Comparison of ENCODE assay signal across 20 cellular contexts in genomic region chr10:118523775-118524174, GRCh38.
A peak's percentile ranks its signal among the peaks of the same experiment; 100 is the strongest.
DNase-seq lines count a peak whose midpoint lies in the region; ATAC-seq, FAIRE-seq and TF ChIP-seq lines count a peak whose summit lies in the region.
"Had no signal": no experiment of that assay in that cellular context is flagged by ENCODE, and none has a peak within 500 bp of the region (broad histone marks: within the 10 kb centered on the region; RNA-seq: fewer than 3 reads in every experiment).

No MANE protein-coding gene starts in this region.

- FAIRE-seq in bronchial epithelial cell (lab: Jason Lieb, UNC): no peak
- FAIRE-seq in keratinocyte (lab: Jason Lieb, UNC): peak; percentile 94
- FAIRE-seq: D721Med, HTR-8/SVneo, RCC 7860 had no signal

- H2AFZ ChIP-seq in keratinocyte (ENCODE audit: control insufficient read depth, low read length): no peak overlapping the region

- H3K27ac ChIP-seq in keratinocyte (ENCODE audit: control insufficient read depth, insufficient read depth, low read length): peak overlapping the region; percentile 79
- H3K27ac ChIP-seq: SJCRH30 had no signal

- H3K4me3 ChIP-seq in MG63 (no peak overlapping the region), bronchial epithelial cell (ENCODE audit: low read depth, low read length) (no peak overlapping the region), keratinocyte (ENCODE audit: control insufficient read depth in 2 of 3, extremely low read depth in 1 of 3, insufficient read depth in 2 of 3, low read depth in 1 of 3, low read length in 3 of 3) (peak overlapping the region in 1 of 3 experiments; percentile 47)
- H3K4me3 ChIP-seq: SJCRH30 had no signal

- H3K4me1 ChIP-seq in keratinocyte (ENCODE audit: control insufficient read depth, extremely low read depth, insufficient read depth, low read length): peaks cover 32% of the 10 kb centered on the region
- H3K4me1 ChIP-seq: BE2C had no signal

- dilution Hi-C loops in keratinocyte (cut with MboI; ENCODE audit: extremely low pct_ligation_motif_present, low sequenced_read_pairs): no loop called here

- H3K9me1 ChIP-seq in keratinocyte (ENCODE audit: control insufficient read depth, extremely low read depth, insufficient read depth, low read length): no peaks in the 10 kb centered on the region

- peak; percentile 83 for DNase-seq in ELR (ENCODE audit: low read depth)
- DNase-seq in MG63: peak; percentile 38
- peak; percentile 94 for DNase-seq in bronchial epithelial cell (ENCODE audit: low read depth)
- DNase-seq in keratinocyte (ENCODE audit: low read depth, low spot score): peak; percentile 79
- DNase-seq in retina: no peak
- no peak for DNase-seq in NCI-H1436 (lab: John Stamatoyannopoulos, UW)
- DNase-seq: BE2C; CD4-positive, alpha-beta memory T cell; DMS79 treated with DMSO at 0.1 percent for 48 hours; H7; NCI-H1092; NCI-H187; NCI-H2171 treated with DMSO at 0.1 percent for 48 hours; NCI-H510A; NCI-H82; SJCRH30 had no signal

- H3K4me2 ChIP-seq in keratinocyte (ENCODE audit: control insufficient read depth, extremely low read depth, insufficient read depth, low read depth, low read length): peak overlapping the region; percentile 44

- no peaks in the 10 kb centered on the region for H3K79me2 ChIP-seq in keratinocyte (ENCODE audit: control insufficient read depth, insufficient read depth, low read length)

- peak overlapping the region; percentile 60 for H3K9ac ChIP-seq in keratinocyte (ENCODE audit: control insufficient read depth, extremely low read depth, insufficient read depth, low read length)

- no peaks in the 10 kb centered on the region for H3K27me3 ChIP-seq in MG63
- no peaks in the 10 kb centered on the region for H3K27me3 ChIP-seq in bronchial epithelial cell (ENCODE audit: control insufficient read depth, insufficient read depth, low read length)
- H3K27me3 ChIP-seq in keratinocyte (ENCODE audit: control insufficient read depth, extremely low read depth, insufficient read depth, low read length): no peaks in the 10 kb centered on the region
- H3K27me3 ChIP-seq: BE2C, SJCRH30 had no signal

- H3K9me3 ChIP-seq in MG63: no peaks in the 10 kb centered on the region
- no peaks in the 10 kb centered on the region for H3K9me3 ChIP-seq in keratinocyte (ENCODE audit: control insufficient read depth, low read depth, low read length)
- H3K9me3 ChIP-seq: BE2C, SJCRH30 had no signal

- H4K20me1 ChIP-seq in keratinocyte (ENCODE audit: control insufficient read depth, extremely low read depth, insufficient read depth, low read length): no peaks in the 10 kb centered on the region

- TF ChIP-seq CTCF in bronchial epithelial cell (IDR thresholded peaks at IDR 0.05; ENCODE audit: insufficient read depth, low read length, severe bottlenecking) (no peak), keratinocyte (optimal IDR thresholded peaks at IDR 0.05 in 1 of 3, IDR thresholded peaks at IDR 0.05 in 1 of 3, conservative IDR thresholded peaks at IDR 0.05 in 1 of 3; ENCODE audit: extremely low read depth in 1 of 3, insufficient read depth in 2 of 3, low read length in 3 of 3) (no peak)

- ATAC-seq in HG02885 (IDR thresholded peaks at IDR 0.05; ENCODE audit: poor library complexity, unreplicated experiment): no peak

- H3K36me3 ChIP-seq in MG63 (no peaks in the 10 kb centered on the region), bronchial epithelial cell (ENCODE audit: control insufficient read depth, insufficient read depth, low read length) (no peaks in the 10 kb centered on the region), keratinocyte (ENCODE audit: control insufficient read depth in 2 of 2, extremely low read depth in 1 of 2, insufficient read depth in 2 of 2, low read length in 2 of 2) (no peaks in the 10 kb centered on the region)
- H3K36me3 ChIP-seq: BE2C, SJCRH30 had no signal

Comparison
In these comparisons a context has a peak if more than half of its experiments do, and no peak if none do; other contexts are left out.
1. DNase-seq: peak in ELR (single experiment), MG63 (single experiment), bronchial epithelial cell (single experiment) and keratinocyte (single experiment); none in retina (single experiment) and NCI-H1436 (single experiment).